24 cellular contexts compared by ENCODE assay signal in genomic region chr15:63040509-63040908, GRCh38. TPM values are rescaled to one million over a fixed set of nuclear protein-coding genes. Genes with fewer than 3 reads are reported as not detected.
A peak's percentile ranks its signal among the peaks of the same experiment; 100 is the strongest.
DNase-seq lines count a peak whose midpoint lies in the region; ATAC-seq and TF ChIP-seq lines count a peak whose summit lies in the region.
"Had no signal": no experiment of that assay in that cellular context is flagged by ENCODE, and none has a peak within 500 bp of the region (broad histone marks: within the 10 kb centered on the region; RNA-seq: fewer than 3 reads in every experiment).

No MANE protein-coding gene starts in this region.

- H3K9ac ChIP-seq in SK-N-SH: peak overlapping the region; percentile 99
- peak overlapping the region; percentile 62 for H3K9ac ChIP-seq in muscle layer of colon (ENCODE audit: low read length)

- peaks cover 43% of the 10 kb centered on the region for H3K79me2 ChIP-seq in SK-N-SH (ENCODE audit: insufficient read depth)

- peaks cover 28% of the 10 kb centered on the region for H4K20me1 ChIP-seq in SK-N-SH (ENCODE audit: insufficient read depth)

- no peak for TF ChIP-seq RAD21 in SK-N-SH (IDR thresholded peaks at IDR 0.05; ENCODE audit: low read length)

- POLR2A ChIA-PET in SK-N-SH (lab: Yijun Ruan, JAX) (no interaction called here), A673 (lab: Charles Lee; ENCODE audit: low non-redundant PET) (no interaction called here)

- BruUV-seq in A673 (replicated peaks; lab: Mats Ljungman, UMichigan): no TSS peak

- no peaks in the 10 kb centered on the region for H3K9me3 ChIP-seq in SK-N-SH
- H3K9me3 ChIP-seq in muscle layer of colon (ENCODE audit: low read length): no peaks in the 10 kb centered on the region
- H3K9me3 ChIP-seq in tibial artery: no peaks in the 10 kb centered on the region
- H3K9me3 ChIP-seq in upper lobe of right lung: no peaks in the 10 kb centered on the region
- no peaks in the 10 kb centered on the region for H3K9me3 ChIP-seq in A673 (ENCODE audit: low read depth, low read length, poor library complexity, severe bottlenecking)
- H3K9me3 ChIP-seq: BE2C, MG63, upper lobe of left lung had no signal

- no peak for TF ChIP-seq EP300 in SK-N-SH (IDR thresholded peaks at IDR 0.05; ENCODE audit: borderline replicate concordance in 1 of 2, low read depth in 1 of 2, low read length in 1 of 2)

- peaks cover 6% of the 10 kb centered on the region for H3K9me3 Mint-ChIP-seq in chondrocyte (ENCODE audit: low read depth)
- H3K9me3 Mint-ChIP-seq: activated naive CD4-positive, alpha-beta T cell treated with anti-CD3 and anti-CD28 coated beads, Interleukin-2, amount 10 ng/mL, durations not matched to agents 7 days and 5 days; activated T-cell treated with anti-CD3 and anti-CD28 coated beads, Interleukin-2, amount 50 U/mL, for 72 hours; IgD-negative memory B cell had no signal

- ATAC-seq in SK-N-SH treated with all-trans-retinoic acid at 6 μM for 48 hours (no peak), upper lobe of right lung (no peak), GM18498 (IDR thresholded peaks at IDR 0.05; ENCODE audit: unreplicated experiment) (no peak)
- ATAC-seq: activated T-cell treated with anti-CD3 and anti-CD28 coated beads, Interleukin-2, amount 50 U/mL, for 72 hours had no signal

- H3K4me3 Mint-ChIP-seq in chondrocyte (ENCODE audit: unreplicated experiment): no peak overlapping the region
- H3K4me3 Mint-ChIP-seq: activated naive CD4-positive, alpha-beta T cell treated with anti-CD3 and anti-CD28 coated beads, Interleukin-2, amount 10 ng/mL, durations not matched to agents 7 days and 5 days; activated T-cell treated with anti-CD3 and anti-CD28 coated beads, Interleukin-2, amount 50 U/mL, for 72 hours had no signal

- TF ChIP-seq CTCF in SK-N-SH (IDR thresholded peaks at IDR 0.05): no peak
- no peak for TF ChIP-seq CTCF in chondrocyte (IDR thresholded peaks at IDR 0.05)
- no peak for TF ChIP-seq CTCF in tibial artery (IDR thresholded peaks at IDR 0.05)
- no peak for TF ChIP-seq CTCF in upper lobe of right lung (IDR thresholded peaks at IDR 0.05)
- no peak for TF ChIP-seq CTCF in A673 (conservative IDR thresholded peaks at IDR 0.05; ENCODE audit: low read depth, low read length)

- peaks cover 17 to 27% of the 10 kb centered on the region in 2 experiments for H3K36me3 ChIP-seq in SK-N-SH (replicated peaks in 1 of 2; ENCODE audit: control insufficient read depth in 1 of 2, insufficient read depth in 2 of 2, low read length in 1 of 2)
- H3K36me3 ChIP-seq in muscle layer of colon (ENCODE audit: insufficient read depth, low read length): peaks cover 17% of the 10 kb centered on the region
- peaks cover 11 to 19% (median 12%) of the 10 kb centered on the region in 3 donors for H3K36me3 ChIP-seq in tibial artery
- no peaks in the 10 kb centered on the region for H3K36me3 ChIP-seq in upper lobe of right lung
- H3K36me3 ChIP-seq in A673 (ENCODE audit: insufficient read depth, low read length, poor library complexity, severe bottlenecking): no peaks in the 10 kb centered on the region
- H3K36me3 ChIP-seq: MG63, upper lobe of left lung had no signal

- peaks cover 35% of the 10 kb centered on the region for H3F3A ChIP-seq in SK-N-SH (replicated peaks; ENCODE audit: insufficient read depth)

- H3K4me3 ChIP-seq in SK-N-SH (ENCODE audit: low read depth in 2 of 2, low read length in 1 of 2) (no peak overlapping the region), muscle layer of colon (ENCODE audit: low read depth in 1 of 2, low read length in 2 of 2) (no peak overlapping the region), tibial artery (no peak overlapping the region), upper lobe of right lung (no peak overlapping the region), A673 (ENCODE audit: low read depth, low read length, poor library complexity, severe bottlenecking) (no peak overlapping the region)
- H3K4me3 ChIP-seq: MG63, upper lobe of left lung had no signal

- H3K4me1 Mint-ChIP-seq in chondrocyte (ENCODE audit: low read depth): peaks cover 52% of the 10 kb centered on the region

- CTCF ChIA-PET in SK-N-SH (lab: Yijun Ruan, JAX) (interaction anchor here (0.6 to 13.6 kb wide), 6 partner anchors 8 to 259 kb away, joined by 3 to 315 read pairs (median 4); no protein-coding TSS in a partner anchor), A673 (lab: Charles Lee) (no interaction called here)

- peaks cover 27% of the 10 kb centered on the region for H3K36me3 Mint-ChIP-seq in chondrocyte (ENCODE audit: low read depth)
- H3K36me3 Mint-ChIP-seq: activated naive CD4-positive, alpha-beta T cell treated with anti-CD3 and anti-CD28 coated beads, Interleukin-2, amount 10 ng/mL, durations not matched to agents 7 days and 5 days; IgD-negative memory B cell had no signal

- 94% methylated on average over 6 of the region's 6 CpGs for WGBS in SK-N-SH (ENCODE audit: low lambda C conversion rate)

- DNase-seq in SK-N-SH (no peak), chondrocyte (ENCODE audit: low spot score) (no peak), tibial artery (no peak), upper lobe of right lung (no peak), A673 (ENCODE audit: low spot score) (no peak)
- DNase-seq: activated CD4-positive, alpha-beta T cell treated with anti-CD3 and anti-CD28 coated beads for 1 hour; activated naive CD4-positive, alpha-beta T cell treated with anti-CD3 and anti-CD28 coated beads, Interleukin-2, amount 10 ng/mL, durations not matched to agents 7 days and 5 days; activated T-cell treated with anti-CD3 and anti-CD28 coated beads, Interleukin-2, amount 50 U/mL, for 72 hours; kidney; MG63; NCI-H1436 treated with DMSO at 0.1 percent for 48 hours; NCI-H2171; NCI-H526 treated with DMSO at 0.1 percent for 48 hours; nephron progenitor cell; small intestine; stimulated activated CD4-positive, alpha-beta T cell treated with anti-CD3 and anti-CD28 coated beads, Interleukin-2, amount 100 ng/mL, for 48 hours; stimulated activated naive CD4-positive, alpha-beta T cell treated with Interleukin-2 at 50 U/mL for 16 hours; upper lobe of left lung had no signal

- peaks cover 6 to 25% of the 10 kb centered on the region in 2 experiments; a peak in 2 of 4 replicates for H3K4me1 ChIP-seq in SK-N-SH (ENCODE audit: control insufficient read depth in 1 of 2, insufficient read depth in 2 of 2, low read depth in 1 of 2, low read length in 1 of 2)
- H3K4me1 ChIP-seq in muscle layer of colon (ENCODE audit: insufficient read depth, low read length): peaks cover 5% of the 10 kb centered on the region
- peaks cover 0 to 21% (median 7%) of the 10 kb centered on the region in 4 donors for H3K4me1 ChIP-seq in tibial artery
- H3K4me1 ChIP-seq in upper lobe of right lung: peaks cover 9% of the 10 kb centered on the region
- H3K4me1 ChIP-seq in A673 (ENCODE audit: insufficient read depth, low read length, poor library complexity, severe bottlenecking): peaks cover 14% of the 10 kb centered on the region

- H3K27ac ChIP-seq in SK-N-SH (ENCODE audit: low read depth in 2 of 2, low read length in 1 of 2) (peak overlapping the region; percentile 71 to 91; a peak in 3 of 4 replicates), muscle layer of colon (ENCODE audit: low read depth, low read length) (peak overlapping the region; percentile 86), tibial artery (peak overlapping the region; percentile 93 to 97), upper lobe of right lung (no peak overlapping the region), A673 (ENCODE audit: low read depth, low read length, poor library complexity, severe bottlenecking) (no peak overlapping the region)
- H3K27ac ChIP-seq: 22Rv1 had no signal

- no peak overlapping the region for H2AFZ ChIP-seq in SK-N-SH (ENCODE audit: low read depth)

- peak overlapping the region; percentile 96 for H3K27ac Mint-ChIP-seq in chondrocyte (ENCODE audit: unreplicated experiment)
- H3K27ac Mint-ChIP-seq: activated naive CD4-positive, alpha-beta T cell treated with anti-CD3 and anti-CD28 coated beads, Interleukin-2, amount 10 ng/mL, durations not matched to agents 7 days and 5 days; activated T-cell treated with anti-CD3 and anti-CD28 coated beads, Interleukin-2, amount 50 U/mL, for 72 hours; IgD-negative memory B cell; nephron progenitor cell had no signal

- intact Hi-C loops in tibial artery (cut with DNase I; ENCODE audit: low total_unique reads): loop anchor here (5.0 kb wide), 1 partner anchor 193 kb away; no protein-coding TSS in a partner anchor
- intact Hi-C loops in upper lobe of right lung (cut with DNase I): no loop called here
- intact Hi-C loops in A673 (cut with micrococcal nuclease; ENCODE audit: unreplicated experiment): no loop called here

- no peak overlapping the region for H3K4me2 ChIP-seq in SK-N-SH

- H3K27me3 ChIP-seq in SK-N-SH (ENCODE audit: insufficient read depth): no peaks in the 10 kb centered on the region
- H3K27me3 ChIP-seq in muscle layer of colon (ENCODE audit: control insufficient read depth in 1 of 2, insufficient read depth in 2 of 2, low read length in 2 of 2): no peaks in the 10 kb centered on the region
- no peaks in the 10 kb centered on the region for H3K27me3 ChIP-seq in tibial artery
- peaks cover 35% of the 10 kb centered on the region for H3K27me3 ChIP-seq in upper lobe of right lung
- peaks cover 62% of the 10 kb centered on the region for H3K27me3 ChIP-seq in A673 (replicated peaks; ENCODE audit: insufficient read depth, low read depth, low read length, poor library complexity)
- H3K27me3 ChIP-seq: BE2C, MG63 had no signal

- H3K9me2 ChIP-seq in SK-N-SH: no peaks in the 10 kb centered on the region

- no peaks in the 10 kb centered on the region for H3K27me3 Mint-ChIP-seq in chondrocyte (ENCODE audit: low read depth)

TF ChIP-seq in SK-N-SH, 30 proteins besides CTCF, POLR2A, EP300 and RAD21:
- no peak for TF ChIP-seq FOXM1 (IDR thresholded peaks at IDR 0.05; ENCODE audit: low read depth)
- TF ChIP-seq EZH2phosphoT487 (IDR thresholded peaks at IDR 0.05; ENCODE audit: borderline replicate concordance, low read depth): no peak
- no peak for TF ChIP-seq NFIC (IDR thresholded peaks at IDR 0.05; ENCODE audit: borderline replicate concordance)

TF ChIP-seq in SK-N-SH treated with all-trans-retinoic acid at 6 μM for 48 hours, 23 proteins besides CTCF, POLR2A, EP300 and RAD21 (continues in another document):
- TF ChIP-seq ZNF70 (CRISPR knock-in tag; IDR thresholded peaks at IDR 0.05): no peak
- no peak for TF ChIP-seq ZNF565 (CRISPR knock-in tag; conservative IDR thresholded peaks at IDR 0.05; ENCODE audit: low read depth)
- TF ChIP-seq PPARA (CRISPR knock-in tag; IDR thresholded peaks at IDR 0.05; ENCODE audit: borderline replicate concordance): no peak
- no peak for TF ChIP-seq ARNTL (CRISPR knock-in tag; IDR thresholded peaks at IDR 0.05; ENCODE audit: borderline replicate concordance, low read depth)
- no peak for TF ChIP-seq TOX (CRISPR knock-in tag; IDR thresholded peaks at IDR 0.05; ENCODE audit: borderline replicate concordance)

RNA-seq across cellular contexts. Expression of gene TPM1, which starts 2.0 kb away (rescaled TPM):
- 1,371 and 1,764 TPM in 2 replicates for polyA plus RNA-seq in SK-N-SH (2012; rRNA removed)
- polyA plus RNA-seq in SK-N-SH (2012; cell fraction: cytosol; rRNA removed): 1,590 and 2,049 TPM in 2 replicates
- 2,523 and 2,991 TPM in 2 replicates for polyA plus RNA-seq in SK-N-SH (2012; cell fraction: nucleus; rRNA removed)
- total RNA-seq in chondrocyte (2,291 to 2,367 TPM (median 2,332 TPM) in 3 replicates), upper lobe of right lung (229 TPM), A673 (2021) (31.2 and 34.5 TPM in 2 replicates)

Comparison
In these comparisons a context has a peak if more than half of its experiments do, and no peak if none do; other contexts are left out.
1. H3K27ac ChIP-seq: peak in SK-N-SH (2 of 2), muscle layer of colon (single experiment) and tibial artery (2 of 2); none in upper lobe of right lung (single experiment) and A673 (single experiment).